2 cellular contexts compared by ENCODE assay signal in the genomic region with DNA sequence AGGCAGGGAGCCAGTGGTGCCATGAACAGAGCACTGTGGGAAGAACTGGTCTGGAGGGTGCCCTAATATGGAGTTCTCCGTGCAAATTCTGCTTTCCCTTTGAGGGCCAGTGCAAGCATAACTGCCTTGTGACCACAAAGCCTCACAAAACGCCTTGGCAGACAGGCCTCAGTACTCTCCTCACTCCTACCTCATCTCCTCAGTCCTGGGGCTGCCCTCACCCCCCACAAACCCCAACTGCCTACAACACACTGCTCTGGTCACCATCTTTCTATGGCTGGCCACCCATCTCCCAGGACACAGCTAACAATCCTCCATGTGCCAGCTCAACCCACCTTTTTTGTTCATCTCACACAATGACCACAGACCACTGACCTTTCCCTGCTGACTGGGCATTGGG.
TF ChIP-seq lines count a peak whose summit lies in the region.

No MANE protein-coding gene starts in this region.

TF ChIP-seq in HepG2, 621 proteins besides CTCF, POLR2A, EP300 and RAD21:
- TF ChIP-seq ZNF567 (CRISPR knock-in tag; IDR thresholded peaks at IDR 0.05; ENCODE audit: borderline replicate concordance) (no peak), MTF1 (CRISPR knock-in tag; IDR thresholded peaks at IDR 0.05) (no peak), POLR2G (IDR thresholded peaks at IDR 0.05; ENCODE audit: low read depth, low read length) (0 out of 2 replicates have a peak, but pooled peaks have one; percentile 39), KAT8 (CRISPR knock-in tag; IDR thresholded peaks at IDR 0.05) (no peak), ZNF703 (CRISPR knock-in tag; IDR thresholded peaks at IDR 0.05; ENCODE audit: borderline replicate concordance) (no peak), ZNF749 (CRISPR knock-in tag; IDR thresholded peaks at IDR 0.05; ENCODE audit: borderline replicate concordance) (no peak), RBFOX2 (IDR thresholded peaks at IDR 0.05; ENCODE audit: low read depth, low read length) (peak; percentile 41; the same call in 1 of the 2 replicates), ETV5 (CRISPR knock-in tag; IDR thresholded peaks at IDR 0.05; ENCODE audit: borderline replicate concordance) (no peak), SNRNP70 (IDR thresholded peaks at IDR 0.05; ENCODE audit: low read depth, low read length) (no peak), TBX3 (IDR thresholded peaks at IDR 0.05; ENCODE audit: borderline replicate concordance) (no peak), PAF1 (CRISPR knock-in tag; IDR thresholded peaks at IDR 0.05) (0 out of 2 replicates have a peak, but pooled peaks have one; percentile 46), SALL1 (CRISPR knock-in tag; IDR thresholded peaks at IDR 0.05) (0 out of 2 replicates have a peak, but pooled peaks have one; percentile 12), ZNF660 (CRISPR knock-in tag; IDR thresholded peaks at IDR 0.05; ENCODE audit: borderline replicate concordance, low read depth) (no peak), ERF (CRISPR knock-in tag; IDR thresholded peaks at IDR 0.05) (no peak)
- TF ChIP-seq, protein P1, sequence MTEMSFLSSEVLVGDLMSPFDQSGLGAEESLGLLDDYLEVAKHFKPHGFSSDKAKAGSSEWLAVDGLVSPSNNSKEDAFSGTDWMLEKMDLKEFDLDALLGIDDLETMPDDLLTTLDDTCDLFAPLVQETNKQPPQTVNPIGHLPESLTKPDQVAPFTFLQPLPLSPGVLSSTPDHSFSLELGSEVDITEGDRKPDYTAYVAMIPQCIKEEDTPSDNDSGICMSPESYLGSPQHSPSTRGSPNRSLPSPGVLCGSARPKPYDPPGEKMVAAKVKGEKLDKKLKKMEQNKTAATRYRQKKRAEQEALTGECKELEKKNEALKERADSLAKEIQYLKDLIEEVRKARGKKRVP (CRISPR knock-in tag; IDR thresholded peaks at IDR 0.05): no peak

TF ChIP-seq in HEK293T, 16 proteins besides CTCF, POLR2A, EP300 and RAD21:
- no peak for TF ChIP-seq SUZ12 (IDR thresholded peaks at IDR 0.05)
- TF ChIP-seq, protein P2, sequence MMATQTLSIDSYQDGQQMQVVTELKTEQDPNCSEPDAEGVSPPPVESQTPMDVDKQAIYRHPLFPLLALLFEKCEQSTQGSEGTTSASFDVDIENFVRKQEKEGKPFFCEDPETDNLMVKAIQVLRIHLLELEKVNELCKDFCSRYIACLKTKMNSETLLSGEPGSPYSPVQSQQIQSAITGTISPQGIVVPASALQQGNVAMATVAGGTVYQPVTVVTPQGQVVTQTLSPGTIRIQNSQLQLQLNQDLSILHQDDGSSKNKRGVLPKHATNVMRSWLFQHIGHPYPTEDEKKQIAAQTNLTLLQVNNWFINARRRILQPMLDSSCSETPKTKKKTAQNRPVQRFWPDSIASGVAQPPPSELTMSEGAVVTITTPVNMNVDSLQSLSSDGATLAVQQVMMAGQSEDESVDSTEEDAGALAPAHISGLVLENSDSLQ (IDR thresholded peaks at IDR 0.05): no peak
- TF ChIP-seq SP1 (IDR thresholded peaks at IDR 0.05): no peak
- TF ChIP-seq LEF1 (IDR thresholded peaks at IDR 0.05; ENCODE audit: borderline replicate concordance): no peak
- TF ChIP-seq FOXA1 (IDR thresholded peaks at IDR 0.05): no peak
- no peak for TF ChIP-seq L3MBTL2 (conservative IDR thresholded peaks at IDR 0.05)
- no peak for TF ChIP-seq FOXK2 (IDR thresholded peaks at IDR 0.05)
